Comparison of ENCODE assay signal across 13 cellular contexts in the genomic region with DNA sequence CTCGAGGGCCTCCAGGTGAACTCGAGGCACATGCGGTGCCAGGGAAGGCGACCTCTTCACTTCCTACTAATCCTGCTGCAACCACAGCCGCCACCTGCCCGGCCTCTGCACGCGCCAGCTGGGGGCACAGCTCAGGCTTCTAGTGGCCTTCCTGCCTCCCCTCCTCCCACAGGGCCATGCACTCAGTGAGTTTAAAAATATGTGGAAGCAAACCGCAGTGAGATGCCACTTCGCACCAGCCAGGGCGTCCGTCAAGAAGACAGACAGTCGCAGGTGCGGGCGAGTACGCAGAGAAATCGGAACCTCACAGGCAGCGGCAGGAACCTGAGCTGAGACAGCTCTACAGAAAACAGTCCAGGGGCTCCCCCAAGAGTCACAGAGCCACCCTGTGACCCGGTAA. TPM values are rescaled to one million over a fixed set of nuclear protein-coding genes. Genes with fewer than 3 reads are reported as not detected.
DNase-seq lines count a peak whose midpoint lies in the region; ATAC-seq and TF ChIP-seq lines count a peak whose summit lies in the region.
"Had no signal": no experiment of that assay in that cellular context is flagged by ENCODE, and none has a peak within 500 bp of the region (broad histone marks: within the 10 kb centered on the region; RNA-seq: fewer than 3 reads in every experiment).

No MANE protein-coding gene starts in this region.

- H3K18ac ChIP-seq in H9 (ENCODE audit: insufficient read length, low read depth, low read length) = no peak overlapping the region

- H3K4me1 Mint-ChIP-seq in H9 = peaks cover 10% of the 10 kb centered on the region in 2 experiments; a peak in 3 of 4 replicates
- H3K4me1 Mint-ChIP-seq in immature natural killer cell = peaks cover 12% of the 10 kb centered on the region in 2 donors
- peaks cover 3% of the 10 kb centered on the region for H3K4me1 Mint-ChIP-seq in chondrocyte (ENCODE audit: low read depth)

- H3K9ac ChIP-seq in BLaER1 treated with 17β-estradiol and CSF1 and Interleukin-3, amounts not matched to agents 10 nM and 100 nM = peak overlapping the region in 10 of 11 experiments; percentile 7 to 69 (median 56); a peak in 17 of 22 replicates
- no peak overlapping the region for H3K9ac ChIP-seq in H9 (ENCODE audit: extremely low read depth, insufficient read length, low read length)

- H2BK20ac ChIP-seq in H9 (ENCODE audit: low read depth, low read length, poor library complexity, severe bottlenecking) = no peak overlapping the region

- no peak overlapping the region for H3K56ac ChIP-seq in H9 (ENCODE audit: insufficient read length, low read depth, low read length)

- H3K27ac ChIP-seq in BLaER1 treated with 17β-estradiol and CSF1 and Interleukin-3, amounts not matched to agents 10 nM and 100 nM = peak overlapping the region in 10 of 11 experiments; percentile 11 to 71 (median 54); a peak in 18 of 22 replicates
- H3K27ac ChIP-seq in H9 (ENCODE audit: insufficient read length, low read depth, low read length) (no peak overlapping the region), SJCRH30 (peak overlapping the region; percentile 22)
- H3K27ac ChIP-seq: thoracic aorta had no signal

- no CpG with 5 or more reads among the region's 19 CpGs for WGBS in H9 (ENCODE audit: extremely low coverage, insufficient read length, low lambda C conversion rate)

- peak overlapping the region in 7 of 10 experiments; percentile 2 to 42 (median 23); a peak in 7 of 20 replicates for H3K4me3 ChIP-seq in BLaER1 treated with 17β-estradiol and CSF1 and Interleukin-3, amounts not matched to agents 10 nM and 100 nM
- no peak overlapping the region for H3K4me3 ChIP-seq in SJCRH30
- H3K4me3 ChIP-seq: thoracic aorta had no signal

- TF ChIP-seq CTCF in H9 (conservative IDR thresholded peaks at IDR 0.05) (no peak), chondrocyte (IDR thresholded peaks at IDR 0.05) (no peak)

- DNase-seq in H9 (no peak), SJCRH30 (peak; percentile 98 to 99), immature natural killer cell (peak; percentile 21 to 32 (median 31)), chondrocyte (ENCODE audit: low spot score) (no peak)
- no peak for DNase-seq in central memory CD4-positive, alpha-beta T cell
- DNase-seq: Caco-2, mammary epithelial cell, NCI-H1436, T1000 had no signal

- peak overlapping the region; percentile 77 to 97 (median 87) for H3K4me2 ChIP-seq in BLaER1 treated with 17β-estradiol and CSF1 and Interleukin-3, amounts not matched to agents 10 nM and 100 nM
- H3K4me2 ChIP-seq in H9 (ENCODE audit: insufficient read depth, insufficient read length, low read length) = no peak overlapping the region

- H3K23me2 ChIP-seq in H9 (ENCODE audit: insufficient read length, low read depth, low read length, poor library complexity, severe bottlenecking) = no peaks in the 10 kb centered on the region

- no peak overlapping the region for H4K5ac ChIP-seq in H9 (ENCODE audit: insufficient read length, low read depth, low read length)

- no peaks in the 10 kb centered on the region for H3K27me3 ChIP-seq in BLaER1 treated with 17β-estradiol and CSF1 and Interleukin-3, amounts not matched to agents 10 nM and 100 nM
- H3K27me3 ChIP-seq in H9 (ENCODE audit: insufficient read depth, low read length) = no peaks in the 10 kb centered on the region
- H3K27me3 ChIP-seq in SJCRH30 = no peaks in the 10 kb centered on the region

- H3T11ph ChIP-seq in H9 (ENCODE audit: low read length) = no peak overlapping the region

- no peak overlapping the region for H2AK5ac ChIP-seq in H9 (ENCODE audit: insufficient read length, low read length)

- H3K36me3 ChIP-seq in BLaER1 treated with 17β-estradiol and CSF1 and Interleukin-3, amounts not matched to agents 10 nM and 100 nM = peaks cover 32 to 69% (median 59%) of the 10 kb centered on the region in 11 experiments
- peaks cover 34% of the 10 kb centered on the region; the same call in 1 of the 2 replicates for H3K36me3 ChIP-seq in SJCRH30
- H3K36me3 ChIP-seq: thoracic aorta had no signal

- H3K79me1 ChIP-seq in H9 (ENCODE audit: insufficient read depth, low read depth, low read length, poor library complexity, severe bottlenecking) = peaks cover 10% of the 10 kb centered on the region

- H3K79me2 ChIP-seq in H9 (ENCODE audit: insufficient read depth, low read length) = peaks cover 25% of the 10 kb centered on the region; the same call in 1 of the 2 replicates

- H3K27ac Mint-ChIP-seq in H9 = peak overlapping the region; percentile 44 to 87 (median 78); a peak in 3 of 7 replicates
- peak overlapping the region in 5 of 6 donors; percentile 28 to 77 (median 53) for H3K27ac Mint-ChIP-seq in immature natural killer cell
- no peak overlapping the region for H3K27ac Mint-ChIP-seq in chondrocyte (ENCODE audit: unreplicated experiment)

- H3K9me3 Mint-ChIP-seq in H9 = no peaks in the 10 kb centered on the region
- H3K9me3 Mint-ChIP-seq in immature natural killer cell = no peaks in the 10 kb centered on the region
- no peaks in the 10 kb centered on the region for H3K9me3 Mint-ChIP-seq in chondrocyte (ENCODE audit: low read depth)

- H3K4ac ChIP-seq in H9 (ENCODE audit: low read depth, low read length) = no peak overlapping the region

- H3K4me3 Mint-ChIP-seq in H9 = no peak overlapping the region; a peak in 1 of 5 replicates
- H3K4me3 Mint-ChIP-seq in immature natural killer cell = peak overlapping the region; percentile 42 to 74 (median 59)
- no peak overlapping the region for H3K4me3 Mint-ChIP-seq in chondrocyte (ENCODE audit: unreplicated experiment)

- no peak overlapping the region for H4K8ac ChIP-seq in H9 (replicated peaks; ENCODE audit: insufficient read length, low read depth, low read length)

- no peak overlapping the region for H4K91ac ChIP-seq in H9 (ENCODE audit: insufficient read length, low read depth, low read length)

- peaks cover 11 to 96% (median 93%) of the 10 kb centered on the region in 11 experiments; a peak in 21 of 22 replicates for H4K20me1 ChIP-seq in BLaER1 treated with 17β-estradiol and CSF1 and Interleukin-3, amounts not matched to agents 10 nM and 100 nM
- H4K20me1 ChIP-seq in H9 (ENCODE audit: control insufficient read depth, insufficient read depth, insufficient read length) = no peaks in the 10 kb centered on the region

- peaks cover 33 to 51% (median 41%) of the 10 kb centered on the region in 10 experiments for H3K4me1 ChIP-seq in BLaER1 treated with 17β-estradiol and CSF1 and Interleukin-3, amounts not matched to agents 10 nM and 100 nM
- H3K4me1 ChIP-seq in H9 (ENCODE audit: insufficient read depth, low read length) (no peaks in the 10 kb centered on the region), SJCRH30 (peaks cover 13% of the 10 kb centered on the region)
- H3K4me1 ChIP-seq: Caco-2 had no signal

- no peak overlapping the region for H2BK5ac ChIP-seq in H9 (ENCODE audit: insufficient read length, low read length)

- H3K36me3 Mint-ChIP-seq in H9 (ENCODE audit: insufficient read depth in 1 of 3, low read depth in 3 of 3) = peaks cover 9 to 33% (median 27%) of the 10 kb centered on the region in 3 experiments; a peak in 6 of 7 replicates
- no peaks in the 10 kb centered on the region for H3K36me3 Mint-ChIP-seq in immature natural killer cell
- H3K36me3 Mint-ChIP-seq in chondrocyte (ENCODE audit: low read depth) = peaks cover 2% of the 10 kb centered on the region

- no peak overlapping the region; the same call in 1 of the 2 replicates for H2BK15ac ChIP-seq in H9 (ENCODE audit: low read depth, low read length)

- no peak overlapping the region; the same call in 1 of the 2 replicates for H3K14ac ChIP-seq in H9 (ENCODE audit: insufficient read depth, low read length)

- no peak for ATAC-seq in HG03139 (IDR thresholded peaks at IDR 0.05; ENCODE audit: unreplicated experiment)
- no peak for ATAC-seq in GM21529 (IDR thresholded peaks at IDR 0.05; ENCODE audit: unreplicated experiment)

- H2BK120ac ChIP-seq in H9 (ENCODE audit: low read depth, low read length, poor library complexity, severe bottlenecking) = no peak overlapping the region

- H3K27me3 Mint-ChIP-seq in H9 (ENCODE audit: low read depth) (no peaks in the 10 kb centered on the region; the same call in 1 of the 2 replicates), immature natural killer cell (ENCODE audit: low read depth in 3 of 3) (peaks cover 0 to 5% (median 4%) of the 10 kb centered on the region in 3 donors), chondrocyte (ENCODE audit: low read depth) (no peaks in the 10 kb centered on the region)

- no peak overlapping the region for H2BK12ac ChIP-seq in H9 (ENCODE audit: insufficient read length, low read depth, low read length)

- no peaks in the 10 kb centered on the region for H3K9me3 ChIP-seq in BLaER1 treated with 17β-estradiol and CSF1 and Interleukin-3, amounts not matched to agents 10 nM and 100 nM (replicated peaks in 1 of 11)
- no peaks in the 10 kb centered on the region for H3K9me3 ChIP-seq in H9 (ENCODE audit: control insufficient read depth, low read depth, low read length)
- no peaks in the 10 kb centered on the region for H3K9me3 ChIP-seq in SJCRH30 (replicated peaks)
- H3K9me3 ChIP-seq: Caco-2, thoracic aorta had no signal

- H2AFZ ChIP-seq in H9 (ENCODE audit: low read length) = no peak overlapping the region

- no peak overlapping the region for H3K23ac ChIP-seq in H9 (ENCODE audit: insufficient read length, low read depth, low read length)

RNA-seq across cellular contexts. Expression of a gene that starts 10.4 kb away (rescaled TPM):
- total RNA-seq in H9 (2021) (173 and 174 TPM in 2 replicates), chondrocyte (35.5 to 56.0 TPM (median 36.6 TPM) in 3 replicates)
- total RNA-seq in SJCRH30 (2014; rRNA removed; shearing (Covaris generic)) = 152 and 160 TPM in 2 replicates
- 1 to 10 TPM; 4.6 to 8.4 (median 5.0) TPM for polyA plus RNA-seq in immature natural killer cell

RNA-seq across cellular contexts. Expression of a gene that starts 19.0 kb away (rescaled TPM):
- total RNA-seq in H9 (2021) (214 and 219 TPM in 2 replicates), chondrocyte (74.6 to 100 TPM (median 76.1 TPM) in 3 replicates)
- total RNA-seq in SJCRH30 (2014; rRNA removed; shearing (Covaris generic)) = 35.7 and 49.3 TPM in 2 replicates
- 10 to 100 TPM; 74.3 to 99.6 (median 84.9) TPM for polyA plus RNA-seq in immature natural killer cell

RNA-seq across cellular contexts. Expression of a gene that starts 29.5 kb away (rescaled TPM):
- total RNA-seq in H9 (2021) (13.5 and 16.2 TPM in 2 replicates), chondrocyte (177 to 258 TPM (median 181 TPM) in 3 replicates)
- 2.6 and 2.8 TPM in 2 replicates for total RNA-seq in SJCRH30 (2014; rRNA removed; shearing (Covaris generic))
- polyA plus RNA-seq in immature natural killer cell = 100 to 1,000 TPM in 1 of 3 donors, 10 to 100 TPM in 2; 68.0 to 105 (median 72.9) TPM

Comparison
In these comparisons a context has a peak if more than half of its experiments do, and no peak if none do; other contexts are left out.
1. DNase-seq: peak in SJCRH30 (2 of 2) and immature natural killer cell (3 of 3); none in H9 (single experiment), chondrocyte (single experiment) and central memory CD4-positive, alpha-beta T cell (single experiment).
2. H3K4me3 Mint-ChIP-seq: peak in immature natural killer cell (5 of 5); none in H9 (0 of 2) and chondrocyte (single experiment).
3. RNA of a gene that starts 29.5 kb away (total RNA-seq): 177 to 258 TPM in chondrocyte; 13.5 to 16.2 TPM in H9 and 2.6 to 2.8 TPM in SJCRH30; every median in the first group is over 10 times any median in the second.